In the genomic region with DNA sequence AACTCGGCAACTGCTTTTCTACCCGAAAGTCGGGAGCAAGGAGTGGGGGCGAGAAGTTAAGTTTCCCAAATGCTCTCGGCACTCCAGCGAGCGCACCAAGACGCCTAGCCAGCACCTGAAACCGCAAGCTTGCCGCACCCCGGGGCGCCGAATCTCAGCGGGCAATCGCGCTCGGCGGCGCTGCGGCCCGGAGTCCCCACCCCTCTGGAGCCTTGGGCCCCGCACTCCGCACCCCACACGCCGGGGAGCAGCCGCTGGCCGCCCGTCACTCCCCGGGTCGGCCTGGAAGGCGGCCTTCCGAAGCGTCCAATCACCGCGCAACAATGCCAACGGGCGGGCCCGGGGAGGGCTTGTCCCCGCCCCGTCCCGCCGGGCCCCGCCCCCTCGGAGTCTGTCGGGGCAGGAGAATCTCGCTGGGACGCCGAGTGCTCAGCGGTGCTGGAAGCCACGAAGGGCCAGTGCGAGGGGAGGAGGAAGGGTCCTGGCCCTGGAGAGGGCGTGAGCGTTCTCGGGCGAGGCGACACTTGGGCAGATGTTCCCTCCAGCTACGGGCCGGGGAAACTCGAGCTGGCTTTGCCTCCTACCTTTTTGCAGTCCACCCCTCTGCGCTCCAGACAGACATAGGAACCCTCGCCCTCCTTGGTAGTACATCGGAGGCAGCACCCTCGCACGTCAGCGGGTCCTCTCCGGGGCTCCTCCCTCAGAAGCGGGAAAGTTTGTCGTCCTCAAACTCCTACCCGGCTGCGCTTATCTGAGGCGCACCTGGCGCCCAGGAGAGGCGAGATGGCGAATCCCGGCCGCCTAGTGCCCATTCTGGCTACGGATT, we compare ENCODE assay signal across 8 cellular contexts. TPM values are rescaled to one million over a fixed set of nuclear protein-coding genes. Genes with fewer than 3 reads are reported as not detected.
DNase-seq lines count a peak whose midpoint lies in the region; ATAC-seq and TF ChIP-seq lines count a peak whose summit lies in the region.

No MANE protein-coding gene starts in this region.

- POLR2A ChIA-PET in SK-N-SH (lab: Yijun Ruan, JAX), result no interaction called here
- POLR2A ChIA-PET in activated naive CD8-positive, alpha-beta T cell treated with anti-CD3 and anti-CD28 coated beads, Interleukin-2, amount 10 ng/mL, durations not matched to agents 7 days and 5 days (lab: Charles Lee), result no interaction called here

- H3F3A ChIP-seq in SK-N-SH (replicated peaks; ENCODE audit: insufficient read depth), result no peaks in the 10 kb centered on the region

- no peak for TF ChIP-seq RAD21 in SK-N-SH (IDR thresholded peaks at IDR 0.05; ENCODE audit: low read length)

- H3K79me2 ChIP-seq in SK-N-SH (ENCODE audit: insufficient read depth), result no peaks in the 10 kb centered on the region

- H3K9me2 ChIP-seq in SK-N-SH, result no peaks in the 10 kb centered on the region

- H3K4me1 Mint-ChIP-seq in activated naive CD8-positive, alpha-beta T cell treated with anti-CD3 and anti-CD28 coated beads, Interleukin-2, amount 10 ng/mL, durations not matched to agents 7 days and 5 days, result peaks cover 8% of the 10 kb centered on the region
- peaks cover 10% of the 10 kb centered on the region for H3K4me1 Mint-ChIP-seq in osteocyte (ENCODE audit: unreplicated experiment)

- ATAC-seq in activated naive CD8-positive, alpha-beta T cell treated with anti-CD3 and anti-CD28 coated beads, Interleukin-2, amount 10 ng/mL, durations not matched to agents 7 days and 5 days (ENCODE audit: low read depth), result peak; percentile 93

- H3K27ac ChIP-seq in SK-N-SH (ENCODE audit: low read depth in 2 of 2, low read length in 1 of 2) (peak overlapping the region in 1 of 2 experiments; percentile 53; a peak in 1 of 4 replicates), cardiac muscle cell (no peak overlapping the region), thyroid gland (peak overlapping the region; percentile 63 to 87 (median 68))

- TF ChIP-seq CTCF in SK-N-SH (IDR thresholded peaks at IDR 0.05), result peak; percentile 29
- TF ChIP-seq CTCF in cardiac muscle cell (IDR thresholded peaks at IDR 0.05; ENCODE audit: low read depth, low read length), result no peak
- no peak for TF ChIP-seq CTCF in osteocyte (IDR thresholded peaks at IDR 0.05)
- peak in 1 of 6 experiments; percentile 11 for TF ChIP-seq CTCF in thyroid gland (IDR thresholded peaks at IDR 0.05)

- TF ChIP-seq EP300 in SK-N-SH (IDR thresholded peaks at IDR 0.05; ENCODE audit: borderline replicate concordance in 1 of 2, low read depth in 1 of 2, low read length in 1 of 2), result no peak

- H3K4me1 ChIP-seq in HAP-1 (no peaks in the 10 kb centered on the region), SK-N-SH (ENCODE audit: control insufficient read depth in 1 of 2, insufficient read depth in 2 of 2, low read depth in 1 of 2, low read length in 1 of 2) (peaks cover 0 to 19% of the 10 kb centered on the region in 2 experiments; a peak in 1 of 4 replicates), cardiac muscle cell (ENCODE audit: low read depth) (peaks cover 11% of the 10 kb centered on the region), thyroid gland (peaks cover 13 to 27% of the 10 kb centered on the region in 2 donors)

- H3K27ac Mint-ChIP-seq in activated naive CD8-positive, alpha-beta T cell treated with anti-CD3 and anti-CD28 coated beads, Interleukin-2, amount 10 ng/mL, durations not matched to agents 7 days and 5 days, result no peak overlapping the region
- H3K27ac Mint-ChIP-seq in osteocyte (ENCODE audit: unreplicated experiment), result no peak overlapping the region

- peak; percentile 44 to 90 for TF ChIP-seq POLR2A in thyroid gland (IDR thresholded peaks at IDR 0.05)

- peak overlapping the region; percentile 95 for H2AFZ ChIP-seq in SK-N-SH (ENCODE audit: low read depth)

- H3K36me3 ChIP-seq in HAP-1 (replicated peaks) (no peaks in the 10 kb centered on the region), MG63 (no peaks in the 10 kb centered on the region), SK-N-SH (replicated peaks in 1 of 2; ENCODE audit: control insufficient read depth in 1 of 2, insufficient read depth in 2 of 2, low read length in 1 of 2) (no peaks in the 10 kb centered on the region), cardiac muscle cell (no peaks in the 10 kb centered on the region), thyroid gland (no peaks in the 10 kb centered on the region)

- H4K20me1 ChIP-seq in SK-N-SH (ENCODE audit: insufficient read depth), result no peaks in the 10 kb centered on the region

- H3K4me2 ChIP-seq in SK-N-SH, result peak overlapping the region; percentile 98

- WGBS in SK-N-SH (ENCODE audit: low lambda C conversion rate), result 0% methylated on average over 16 of the region's 77 CpGs
- WGBS in thyroid gland, 2 donors, result 7% methylated on average over 21 to 32 of the region's 77 CpGs

- peaks cover 49% of the 10 kb centered on the region for H3K27me3 ChIP-seq in HAP-1 (ENCODE audit: low read depth)
- peaks cover 17% of the 10 kb centered on the region for H3K27me3 ChIP-seq in MG63
- H3K27me3 ChIP-seq in SK-N-SH (ENCODE audit: insufficient read depth), result peaks cover 48% of the 10 kb centered on the region
- peaks cover 44% of the 10 kb centered on the region for H3K27me3 ChIP-seq in cardiac muscle cell
- no peaks in the 10 kb centered on the region for H3K27me3 ChIP-seq in thyroid gland

- H3K36me3 Mint-ChIP-seq in activated naive CD8-positive, alpha-beta T cell treated with anti-CD3 and anti-CD28 coated beads, Interleukin-2, amount 10 ng/mL, durations not matched to agents 7 days and 5 days, result no peaks in the 10 kb centered on the region
- H3K36me3 Mint-ChIP-seq in osteocyte (ENCODE audit: unreplicated experiment), result no peaks in the 10 kb centered on the region

- peaks cover 76% of the 10 kb centered on the region for H3K27me3 Mint-ChIP-seq in activated naive CD8-positive, alpha-beta T cell treated with anti-CD3 and anti-CD28 coated beads, Interleukin-2, amount 10 ng/mL, durations not matched to agents 7 days and 5 days
- H3K27me3 Mint-ChIP-seq in osteocyte (ENCODE audit: unreplicated experiment), result peaks cover 75% of the 10 kb centered on the region

- intact Hi-C loops in thyroid gland (cut with DNase I), result no loop called here

- CTCF ChIA-PET in SK-N-SH (lab: Yijun Ruan, JAX), result interaction anchor here (1.2 to 2.8 kb wide), 4 partner anchors 10 to 180 kb away, joined by 4 to 9 read pairs (median 6); no protein-coding TSS in a partner anchor

- peak; percentile 86 for DNase-seq in EL
- DNase-seq in HAP-1 (ENCODE audit: low spot score in 2 of 2), result peak; percentile 76 to 93
- DNase-seq in MG63, result peak; percentile 83
- peak; percentile 96 for DNase-seq in SK-N-SH
- DNase-seq in activated naive CD8-positive, alpha-beta T cell treated with anti-CD3 and anti-CD28 coated beads, Interleukin-2, amount 10 ng/mL, durations not matched to agents 7 days and 5 days, result peak; percentile 85
- peak; percentile 88 to 96 for DNase-seq in cardiac muscle cell (ENCODE audit: low read depth in 1 of 2, low spot score in 1 of 2)
- DNase-seq in osteocyte (ENCODE audit: extremely low spot score, unreplicated experiment), result peak; percentile 94
- peak; percentile 94 to 96 for DNase-seq in thyroid gland

- H3K9me3 ChIP-seq in HAP-1, result no peaks in the 10 kb centered on the region
- no peaks in the 10 kb centered on the region for H3K9me3 ChIP-seq in MG63
- no peaks in the 10 kb centered on the region for H3K9me3 ChIP-seq in SK-N-SH
- H3K9me3 ChIP-seq in cardiac muscle cell (ENCODE audit: low read depth), result no peaks in the 10 kb centered on the region
- no peaks in the 10 kb centered on the region for H3K9me3 ChIP-seq in thyroid gland

- no peaks in the 10 kb centered on the region for H3K9me3 Mint-ChIP-seq in activated naive CD8-positive, alpha-beta T cell treated with anti-CD3 and anti-CD28 coated beads, Interleukin-2, amount 10 ng/mL, durations not matched to agents 7 days and 5 days
- no peaks in the 10 kb centered on the region for H3K9me3 Mint-ChIP-seq in osteocyte (ENCODE audit: unreplicated experiment)

- H3K4me3 ChIP-seq in HAP-1 (peak overlapping the region; percentile 42), MG63 (peak overlapping the region; percentile 58), SK-N-SH (ENCODE audit: low read depth in 2 of 2, low read length in 1 of 2) (peak overlapping the region; percentile 67 to 84), cardiac muscle cell (peak overlapping the region; percentile 83), thyroid gland (replicated peaks in 1 of 3) (peak overlapping the region; percentile 16 to 68 (median 61))

- peak overlapping the region; percentile 60 for H3K4me3 Mint-ChIP-seq in activated naive CD8-positive, alpha-beta T cell treated with anti-CD3 and anti-CD28 coated beads, Interleukin-2, amount 10 ng/mL, durations not matched to agents 7 days and 5 days
- H3K4me3 Mint-ChIP-seq in osteocyte (ENCODE audit: unreplicated experiment), result peak overlapping the region; percentile 71

- in situ Hi-C loops in HAP-1 (cut with MboI; ENCODE audit: low sequenced_read_pairs), result no loop called here

- H3K9ac ChIP-seq in SK-N-SH, result no peak overlapping the region

TF ChIP-seq in SK-N-SH, 30 proteins besides CTCF, POLR2A, EP300 and RAD21:
- TF ChIP-seq POLR2AphosphoS5 (IDR thresholded peaks at IDR 0.05; ENCODE audit: low read depth, low read length) (no peak), MXI1 (IDR thresholded peaks at IDR 0.05; ENCODE audit: low read depth, low read length) (peak; percentile 49; the same call in 1 of the 2 replicates)
- TF ChIP-seq, protein P1, sequence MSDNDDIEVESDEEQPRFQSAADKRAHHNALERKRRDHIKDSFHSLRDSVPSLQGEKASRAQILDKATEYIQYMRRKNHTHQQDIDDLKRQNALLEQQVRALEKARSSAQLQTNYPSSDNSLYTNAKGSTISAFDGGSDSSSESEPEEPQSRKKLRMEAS (IDR thresholded peaks at IDR 0.05; ENCODE audit: low read depth), result 0 out of 2 replicates have a peak, but pooled peaks have one; percentile 25
- TF ChIP-seq, protein P2, sequence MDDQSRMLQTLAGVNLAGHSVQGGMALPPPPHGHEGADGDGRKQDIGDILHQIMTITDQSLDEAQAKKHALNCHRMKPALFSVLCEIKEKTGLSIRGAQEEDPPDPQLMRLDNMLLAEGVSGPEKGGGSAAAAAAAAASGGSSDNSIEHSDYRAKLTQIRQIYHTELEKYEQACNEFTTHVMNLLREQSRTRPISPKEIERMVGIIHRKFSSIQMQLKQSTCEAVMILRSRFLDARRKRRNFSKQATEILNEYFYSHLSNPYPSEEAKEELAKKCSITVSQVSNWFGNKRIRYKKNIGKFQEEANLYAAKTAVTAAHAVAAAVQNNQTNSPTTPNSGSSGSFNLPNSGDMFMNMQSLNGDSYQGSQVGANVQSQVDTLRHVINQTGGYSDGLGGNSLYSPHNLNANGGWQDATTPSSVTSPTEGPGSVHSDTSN (IDR thresholded peaks at IDR 0.05), result peak; percentile 75

RNA-seq across cellular contexts. Expression of a gene that starts 1.1 kb away (rescaled TPM):
- total RNA-seq in MG63 (2014; rRNA removed; shearing (Covaris generic); ENCODE audit: low replicate concordance), result 0.10 TPM in 2 replicates
- polyA plus RNA-seq in SK-N-SH (2012; rRNA removed) (0.05 and 0.15 TPM in 2 replicates), cardiac muscle cell (2.3 and 3.0 TPM in 2 replicates)
- polyA plus RNA-seq in SK-N-SH (2012; cell fraction: cytosol; rRNA removed), result 0.08 and 0.12 TPM in 2 replicates
- polyA plus RNA-seq in SK-N-SH (2012; cell fraction: nucleus; rRNA removed), result 0.04 and 0.05 TPM in 2 replicates
- not detected for total RNA-seq in activated naive CD8-positive, alpha-beta T cell treated with anti-CD3 and anti-CD28 coated beads, Interleukin-2, amount 10 ng/mL, durations not matched to agents 7 days and 5 days
- total RNA-seq in cardiac muscle cell (5.5 and 6.2 TPM in 2 replicates), osteocyte (0.11 and 0.16 TPM in 2 replicates), thyroid gland (10 to 100 TPM; 41.7 to 66.7 (median 49.5) TPM)
